In the genomic region with DNA sequence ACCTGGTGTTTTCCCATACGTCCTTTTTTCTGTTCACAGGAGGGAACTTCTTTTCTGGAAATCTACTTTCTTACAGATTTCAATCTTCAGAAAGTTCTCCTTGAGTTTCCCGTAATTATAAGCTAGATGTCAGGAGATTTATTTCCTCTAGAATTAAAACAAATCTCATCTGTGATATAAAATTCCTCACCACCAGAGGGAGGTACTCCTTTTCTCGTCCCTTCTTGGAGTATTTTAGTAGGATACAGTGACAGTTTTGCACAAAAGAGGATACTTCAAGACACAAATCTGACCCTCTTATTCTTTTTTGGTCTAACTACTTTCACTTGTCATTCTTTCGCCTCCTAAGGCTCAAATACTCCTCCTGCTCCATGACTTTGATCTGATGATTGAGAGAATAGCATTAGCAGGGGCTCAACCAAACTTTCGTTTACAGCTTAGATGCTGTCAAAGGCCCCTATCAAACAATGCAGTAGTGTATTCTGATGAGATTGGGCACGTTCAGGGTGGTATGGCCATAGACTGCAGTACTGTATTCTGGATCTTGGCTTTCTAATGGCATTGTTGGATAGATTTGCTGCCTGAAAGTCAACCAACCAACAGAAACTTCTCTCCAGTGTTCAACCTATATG, we compare ENCODE assay signal across 8 cellular contexts. TPM values are rescaled to one million over a fixed set of nuclear protein-coding genes. Genes with fewer than 3 reads are reported as not detected.
DNase-seq lines count a peak whose midpoint lies in the region; ATAC-seq and TF ChIP-seq lines count a peak whose summit lies in the region.

No MANE protein-coding gene starts in this region.

- no peak overlapping the region for H3K4me2 ChIP-seq in Loucy (ENCODE audit: low read depth, low read length, poor library complexity, severe bottlenecking)

- no peaks in the 10 kb centered on the region for H3K27me3 ChIP-seq in Loucy (ENCODE audit: insufficient read depth, low read length, poor library complexity, severe bottlenecking)

- no peaks in the 10 kb centered on the region for H3F3A ChIP-seq in Loucy (ENCODE audit: low read depth)

- no peak overlapping the region for H3K27ac Mint-ChIP-seq in neural crest cell (ENCODE audit: unreplicated experiment)

- H3K9ac ChIP-seq in Loucy (ENCODE audit: low read depth, low read length, poor library complexity, severe bottlenecking), result no peak overlapping the region

- no peaks in the 10 kb centered on the region for H3K4me1 Mint-ChIP-seq in neural crest cell

- no peaks in the 10 kb centered on the region for H3K9me2 ChIP-seq in Loucy (replicated peaks; ENCODE audit: low read depth, low read length)

- no peaks in the 10 kb centered on the region for H4K20me1 ChIP-seq in Loucy (ENCODE audit: insufficient read depth, low read length, poor library complexity, severe bottlenecking)

- H3K36me3 ChIP-seq in Loucy (ENCODE audit: insufficient read depth, low read length), result no peaks in the 10 kb centered on the region

- H3K4me3 ChIP-seq in Loucy (ENCODE audit: low read length, poor library complexity, severe bottlenecking) (no peak overlapping the region), choroid plexus epithelial cell (ENCODE audit: low read depth, low read length) (no peak overlapping the region)

- no peaks in the 10 kb centered on the region for H3K9me3 ChIP-seq in Loucy (ENCODE audit: insufficient read depth, low read depth, low read length)

- ATAC-seq in HG02938 (IDR thresholded peaks at IDR 0.05; ENCODE audit: unreplicated experiment), result no peak

- no peaks in the 10 kb centered on the region for H3K79me2 ChIP-seq in Loucy (ENCODE audit: insufficient read depth, low read length)

- H3K36me3 Mint-ChIP-seq in neural crest cell (ENCODE audit: low read depth), result peaks cover 3% of the 10 kb centered on the region

- H3K4me1 ChIP-seq in Loucy (ENCODE audit: insufficient read depth, low read length, poor library complexity, severe bottlenecking), result no peaks in the 10 kb centered on the region

- H3K27me3 Mint-ChIP-seq in neural crest cell (ENCODE audit: low read depth), result no peaks in the 10 kb centered on the region

- H3K4me3 Mint-ChIP-seq in neural crest cell, result no peak overlapping the region

- TF ChIP-seq CTCF in Loucy (conservative IDR thresholded peaks at IDR 0.05; ENCODE audit: low read length), result peak; percentile 65
- TF ChIP-seq CTCF in choroid plexus epithelial cell (conservative IDR thresholded peaks at IDR 0.05; ENCODE audit: low read depth, low read length), result peak; percentile 58
- peak; percentile 59 for TF ChIP-seq CTCF in neural crest cell (conservative IDR thresholded peaks at IDR 0.05)

- H2AFZ ChIP-seq in Loucy (ENCODE audit: low read length), result no peak overlapping the region

- DNase-seq in GM04504 (ENCODE audit: low read depth) (peak; percentile 4), choroid plexus epithelial cell (ENCODE audit: low read depth) (peak; percentile 62), neural crest cell (ENCODE audit: low read depth, low spot score) (no peak), NCI-H748 (lab: John Stamatoyannopoulos, UW; ENCODE audit: unreplicated experiment) (no peak)
- DNase-seq in NK-92 treated with Interleukin-12 subunit alpha and Interleukin-12 subunit beta, amount 100 ng/mL, for 24 hours (lab: John Stamatoyannopoulos, UW), result no peak
- no peak for DNase-seq in activated naive CD4-positive, alpha-beta T cell (lab: John Stamatoyannopoulos, UW)

- H3K9me3 Mint-ChIP-seq in neural crest cell, result no peaks in the 10 kb centered on the region

RNA-seq across cellular contexts. Expression of gene TMEM41A, which starts 38.0 kb away (rescaled TPM):
- 19.9 and 20.2 TPM in 2 replicates for total RNA-seq in neural crest cell

Comparison
In these comparisons a context has a peak if more than half of its experiments do, and no peak if none do; other contexts are left out.
1. DNase-seq: peak in GM04504 (single experiment) and choroid plexus epithelial cell (single experiment); none in neural crest cell (single experiment), NK-92 treated with Interleukin-12 subunit alpha and Interleukin-12 subunit beta, amount 100 ng/mL, for 24 hours (single experiment), NCI-H748 (single experiment) and activated naive CD4-positive, alpha-beta T cell (0 of 4).
2. Peak in every context shown above with its lines, with median percentiles within 50 percentile points of each other: CTCF ChIP-seq.